Comparison of ENCODE assay signal across 16 cellular contexts in the genomic region with DNA sequence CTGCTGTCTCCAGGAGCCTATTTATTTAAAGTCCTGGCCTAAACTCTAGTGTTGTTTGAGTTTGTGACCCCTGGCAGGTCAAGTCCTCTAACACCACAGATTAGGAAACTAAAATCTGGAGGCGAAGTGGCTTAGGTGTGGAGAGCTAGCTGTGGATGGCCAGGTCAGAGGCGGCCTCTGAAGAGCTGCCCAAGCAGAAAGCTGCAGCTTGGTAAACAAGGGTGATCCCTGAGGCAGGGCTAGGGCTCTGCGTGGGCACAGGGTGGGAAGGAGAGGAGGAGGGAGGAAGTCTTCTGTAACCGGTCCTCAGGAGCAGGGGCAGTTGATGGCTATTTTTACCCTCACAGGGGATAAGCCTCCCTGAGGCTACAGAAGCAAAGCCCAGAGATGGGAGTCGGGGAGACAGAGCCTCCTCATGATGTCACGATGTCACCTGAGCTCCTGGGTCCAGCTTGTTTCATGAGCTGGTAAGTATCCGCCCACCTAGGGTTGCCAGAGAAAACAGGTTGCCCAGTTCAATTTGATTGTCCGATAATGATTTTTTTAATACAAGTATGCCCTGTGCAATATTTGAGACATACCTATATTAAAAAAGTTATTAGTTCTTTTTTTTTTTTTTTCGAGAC. TPM values are rescaled to one million over a fixed set of nuclear protein-coding genes. Genes with fewer than 3 reads are reported as not detected.
DNase-seq lines count a peak whose midpoint lies in the region; ATAC-seq and TF ChIP-seq lines count a peak whose summit lies in the region.
"Had no signal": no experiment of that assay in that cellular context is flagged by ENCODE, and none has a peak within 500 bp of the region (broad histone marks: within the 10 kb centered on the region; RNA-seq: fewer than 3 reads in every experiment).

No MANE protein-coding gene starts in this region.

- H3K9me3 Mint-ChIP-seq in neural progenitor cell (no peaks in the 10 kb centered on the region), T-cell (no peaks in the 10 kb centered on the region)
- H3K9me3 Mint-ChIP-seq: CD4-positive, alpha-beta T cell had no signal

- no peaks in the 10 kb centered on the region for H3K27me3 ChIP-seq in BLaER1
- no peaks in the 10 kb centered on the region for H3K27me3 ChIP-seq in neural progenitor cell
- peaks cover 0 to 7% (median 0%) of the 10 kb centered on the region in 7 donors for H3K27me3 ChIP-seq in spleen (replicated peaks in 1 of 7)

- WGBS in spleen, 5 donors: 82 to 90% (median 85%) methylated on average over 9 of the region's 9 CpGs

- no peaks in the 10 kb centered on the region for H3F3A ChIP-seq in neural progenitor cell (ENCODE audit: low read depth)

- H3K27ac Mint-ChIP-seq in neural progenitor cell (peak overlapping the region; percentile 9), T-cell (no peak overlapping the region)
- H3K27ac Mint-ChIP-seq: CD4-positive, alpha-beta T cell had no signal

- no peaks in the 10 kb centered on the region for H4K20me1 ChIP-seq in BLaER1
- no peaks in the 10 kb centered on the region for H4K20me1 ChIP-seq in neural progenitor cell (ENCODE audit: low read depth)

- CTCF ChIA-PET in HEK293 (lab: Yijun Ruan, JAX) (interaction anchor here (0.6 to 0.7 kb wide), 2 partner anchors 12 to 139 kb away, joined by 3 to 4 read pairs; no protein-coding TSS in a partner anchor), T-cell (lab: Charles Lee) (no interaction called here)

- POLR2A ChIA-PET in HEK293 (lab: Yijun Ruan, JAX): no interaction called here
- POLR2A ChIA-PET in T-cell (lab: Charles Lee): no interaction called here

- no peak overlapping the region for H3K27ac ChIP-seq in BLaER1
- no peak overlapping the region for H3K27ac ChIP-seq in HEK293 (ENCODE audit: extremely low read depth, low read depth, low read length)
- no peak overlapping the region for H3K27ac ChIP-seq in neural progenitor cell
- H3K27ac ChIP-seq in spleen: no peak overlapping the region

- H3K9me3 ChIP-seq in BLaER1 (no peaks in the 10 kb centered on the region), HEK293 (ENCODE audit: control insufficient read depth, insufficient read depth, low read depth, low read length) (no peaks in the 10 kb centered on the region), neural progenitor cell (ENCODE audit: low read depth) (no peaks in the 10 kb centered on the region), spleen (no peaks in the 10 kb centered on the region)

- H3K4me2 ChIP-seq in BLaER1 (peak overlapping the region; percentile 69), neural progenitor cell (no peak overlapping the region)

- H3K27me3 Mint-ChIP-seq in neural progenitor cell (ENCODE audit: insufficient read depth, low read depth) (peaks cover 10% of the 10 kb centered on the region), T-cell (peaks cover 5 to 8% of the 10 kb centered on the region in 2 donors)

- no peaks in the 10 kb centered on the region for H3K79me2 ChIP-seq in neural progenitor cell (ENCODE audit: low read depth)

- H3K36me3 Mint-ChIP-seq in neural progenitor cell (no peaks in the 10 kb centered on the region), T-cell (no peaks in the 10 kb centered on the region)

- H3K4me1 ChIP-seq in BLaER1 (peaks cover 43% of the 10 kb centered on the region), HEK293 (ENCODE audit: control insufficient read depth, insufficient read depth, low read length) (no peaks in the 10 kb centered on the region), neural progenitor cell (peaks cover 19% of the 10 kb centered on the region), spleen (peaks cover 0 to 17% (median 3%) of the 10 kb centered on the region in 6 donors)

- H3K4me3 ChIP-seq in BLaER1 (no peak overlapping the region), HEK293 (ENCODE audit: low read depth, low read length) (no peak overlapping the region), neural progenitor cell (no peak overlapping the region), spleen (no peak overlapping the region)

- H3K9ac ChIP-seq in BLaER1 (no peak overlapping the region), neural progenitor cell (no peak overlapping the region)

- no peak overlapping the region for H2AFZ ChIP-seq in neural progenitor cell (replicated peaks)

- no peak for TF ChIP-seq POLR2A in spleen (IDR thresholded peaks at IDR 0.05)

- H3K4me1 Mint-ChIP-seq in neural progenitor cell (peaks cover 58% of the 10 kb centered on the region), T-cell (peaks cover 0 to 3% (median 0%) of the 10 kb centered on the region in 3 donors)

- DNase-seq in islet precursor cell (peak; percentile 41), neural progenitor cell (ENCODE audit: low spot score) (no peak), spleen (no peak), T-cell (no peak)
- DNase-seq: AML-193; CD4-positive, alpha-beta T cell; DND-41; GDM1; Kasumi-1; NCI-H1417; NCI-H2029; NCI-H524; NK-92 treated with Interleukin-12 subunit alpha and Interleukin-12 subunit beta, amount 100 ng/mL, for 24 hours had no signal

- no peaks in the 10 kb centered on the region for H3K36me3 ChIP-seq in BLaER1
- H3K36me3 ChIP-seq in HEK293 (ENCODE audit: control insufficient read depth in 2 of 2, insufficient read depth in 1 of 2, low read length in 2 of 2): no peaks in the 10 kb centered on the region
- no peaks in the 10 kb centered on the region for H3K36me3 ChIP-seq in neural progenitor cell
- H3K36me3 ChIP-seq in spleen: no peaks in the 10 kb centered on the region

- no peak overlapping the region for H3K4me3 Mint-ChIP-seq in neural progenitor cell
- H3K4me3 Mint-ChIP-seq in T-cell: no peak overlapping the region
- H3K4me3 Mint-ChIP-seq: CD4-positive, alpha-beta T cell had no signal

- no peak for TF ChIP-seq CTCF in HEK293 (tag by site-specific recombination; IDR thresholded peaks at IDR 0.05)
- TF ChIP-seq CTCF in neural progenitor cell (IDR thresholded peaks at IDR 0.05): no peak
- TF ChIP-seq CTCF in spleen (IDR thresholded peaks at IDR 0.05 in 8 of 11, conservative IDR thresholded peaks at IDR 0.05 in 3 of 11): no peak

- ATAC-seq in GM21576 (IDR thresholded peaks at IDR 0.05; ENCODE audit: unreplicated experiment) (no peak), T-cell (replicated peaks in 1 of 4) (no peak)

- intact Hi-C loops in spleen (cut with DNase I; ENCODE audit: low total_unique reads): no loop called here

TF ChIP-seq in HEK293, 187 proteins besides CTCF, POLR2A, EP300 and RAD21:
- peak; percentile 76 for TF ChIP-seq EGR2 (tag by site-specific recombination; IDR thresholded peaks at IDR 0.05; ENCODE audit: low read depth)
- TF ChIP-seq ZNF610 (tag by site-specific recombination; IDR thresholded peaks at IDR 0.05; ENCODE audit: borderline replicate concordance): no peak
- peak; percentile 64 for TF ChIP-seq ZFHX2 (tag by site-specific recombination; conservative IDR thresholded peaks at IDR 0.05)

RNA-seq across cellular contexts. Expression of gene BOD1, which starts 25.9 kb away (rescaled TPM):
- total RNA-seq in neural progenitor cell (ENCODE audit: low replicate concordance) (144 and 175 TPM in 2 replicates), spleen (10 to 100 TPM; 28.1 to 40.5 (median 32.1) TPM), T-cell (10 to 100 TPM; 23.7 to 36.6 (median 30.1) TPM)
- polyA plus RNA-seq in spleen: 10 to 100 TPM; 28.5 to 35.9 (median 28.5) TPM
